20 cellular contexts compared by ENCODE assay signal in the genomic region with DNA sequence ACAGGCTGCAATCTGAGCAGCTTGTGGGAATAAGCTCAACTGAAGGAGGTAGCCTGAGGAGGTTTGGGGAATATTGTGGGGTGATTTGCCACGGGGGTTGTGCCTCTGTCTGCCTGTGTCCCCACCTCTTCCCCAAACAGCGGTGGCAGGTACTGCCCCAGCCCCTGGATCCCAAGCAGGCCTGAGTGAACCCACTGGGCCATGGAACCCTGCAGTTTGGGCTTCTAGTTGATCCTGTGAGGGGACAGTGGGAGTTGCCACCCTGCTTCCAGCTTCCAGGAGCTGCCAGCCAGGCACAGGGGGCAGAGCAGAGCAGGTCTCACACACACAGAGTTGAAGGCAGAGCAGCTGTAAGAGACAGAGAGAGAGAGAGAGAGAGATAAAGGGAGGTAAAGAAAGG.
DNase-seq lines count a peak whose midpoint lies in the region; ATAC-seq and TF ChIP-seq lines count a peak whose summit lies in the region.
"Had no signal": no experiment of that assay in that cellular context is flagged by ENCODE, and none has a peak within 500 bp of the region (broad histone marks: within the 10 kb centered on the region; RNA-seq: fewer than 3 reads in every experiment).

No MANE protein-coding gene starts in this region.

- H3K79me2 ChIP-seq in trophoblast cell (ENCODE audit: control insufficient read depth, insufficient read depth, low read length, poor library complexity), result no peaks in the 10 kb centered on the region

- H3K79me1 ChIP-seq in trophoblast cell (ENCODE audit: low read length), result peaks cover 3% of the 10 kb centered on the region

- no peak overlapping the region for H3K4ac ChIP-seq in trophoblast cell (ENCODE audit: low read depth, low read length)

- DNase-seq in islet precursor cell (peak; percentile 43), trophoblast cell (no peak), suprapubic skin (ENCODE audit: low spot score in 2 of 2) (peak; percentile 4 to 29), H7 (no peak)
- no peak for DNase-seq in natural killer cell treated with Interleukin-12 subunit alpha and Interleukin-12 subunit beta and Interleukin-15 and Interleukin-18, amount 100 ng/mL, for 72 hours (ENCODE audit: low spot score)
- DNase-seq: DMS53, GDM1, Karpas-422, MV-4-11, NCI-H1105 treated with DMSO at 0.1 percent for 48 hours, NCI-H1694 treated with DMSO at 0.1 percent for 48 hours, NCI-H446, NCI-H526, OCI-M1, SJCRH30 had no signal

- H2AFZ ChIP-seq in trophoblast cell (ENCODE audit: insufficient read depth, low read length, poor library complexity), result no peak overlapping the region

- no peak overlapping the region for H3K9ac ChIP-seq in trophoblast cell (ENCODE audit: low read length)

- H3K23ac ChIP-seq in trophoblast cell (ENCODE audit: low read length), result no peak overlapping the region

- H3K27me3 ChIP-seq in trophoblast cell (ENCODE audit: insufficient read depth, low read length) (no peaks in the 10 kb centered on the region), suprapubic skin (no peaks in the 10 kb centered on the region), H7 (ENCODE audit: control insufficient read depth, insufficient read depth, low read length) (no peaks in the 10 kb centered on the region)
- H3K27me3 ChIP-seq: SJCRH30 had no signal

- H3K27ac ChIP-seq in trophoblast cell (ENCODE audit: low read depth, low read length) (peak overlapping the region; percentile 37), suprapubic skin (no peak overlapping the region)
- H3K27ac ChIP-seq: A549, SJCRH30 had no signal

- H3K27me3 Mint-ChIP-seq in brain, result no peaks in the 10 kb centered on the region
- peaks cover 0 to 10% of the 10 kb centered on the region in 2 donors for H3K27me3 Mint-ChIP-seq in natural killer cell treated with Interleukin-12 subunit alpha and Interleukin-12 subunit beta and Interleukin-15 and Interleukin-18, amount 100 ng/mL, for 72 hours
- H3K27me3 Mint-ChIP-seq: B cell had no signal

- no peak overlapping the region for H4K8ac ChIP-seq in trophoblast cell (ENCODE audit: low read depth, low read length)

- no peaks in the 10 kb centered on the region for H3K36me3 Mint-ChIP-seq in brain
- H3K36me3 Mint-ChIP-seq in natural killer cell treated with Interleukin-12 subunit alpha and Interleukin-12 subunit beta and Interleukin-15 and Interleukin-18, amount 100 ng/mL, for 72 hours, result no peaks in the 10 kb centered on the region
- H3K36me3 Mint-ChIP-seq: CD14-positive monocyte had no signal

- H3K18ac ChIP-seq in trophoblast cell (ENCODE audit: low read length), result peak overlapping the region; percentile 16

- H3K9me3 Mint-ChIP-seq in brain, result peaks cover 0 to 9% (median 0%) of the 10 kb centered on the region in 5 experiments
- no peaks in the 10 kb centered on the region for H3K9me3 Mint-ChIP-seq in natural killer cell treated with Interleukin-12 subunit alpha and Interleukin-12 subunit beta and Interleukin-15 and Interleukin-18, amount 100 ng/mL, for 72 hours

- peaks cover 56% of the 10 kb centered on the region for H3K4me1 Mint-ChIP-seq in brain
- H3K4me1 Mint-ChIP-seq in natural killer cell treated with Interleukin-12 subunit alpha and Interleukin-12 subunit beta and Interleukin-15 and Interleukin-18, amount 100 ng/mL, for 72 hours (ENCODE audit: low read depth in 2 of 2), result no peaks in the 10 kb centered on the region
- H3K4me1 Mint-ChIP-seq: B cell, CD14-positive monocyte had no signal

- H2BK120ac ChIP-seq in trophoblast cell (ENCODE audit: insufficient read depth, low read length, poor library complexity), result peak overlapping the region; percentile 45

- no CpG with 5 or more reads among the region's 2 CpGs for WGBS in trophoblast cell (ENCODE audit: extremely low coverage, insufficient coverage, insufficient read length)
- 58% methylated on average over 2 of the region's 2 CpGs for WGBS in suprapubic skin

- H3K27ac Mint-ChIP-seq in brain, result peak overlapping the region in 3 of 5 experiments; percentile 2 to 93 (median 29)
- no peak overlapping the region for H3K27ac Mint-ChIP-seq in natural killer cell treated with Interleukin-12 subunit alpha and Interleukin-12 subunit beta and Interleukin-15 and Interleukin-18, amount 100 ng/mL, for 72 hours
- H3K27ac Mint-ChIP-seq: B cell had no signal

- H2BK5ac ChIP-seq in trophoblast cell (ENCODE audit: low read depth, low read length, poor library complexity), result peak overlapping the region; percentile 26

- no peak overlapping the region for H2AK5ac ChIP-seq in trophoblast cell (ENCODE audit: low read length)

- no peak overlapping the region for H3K4me2 ChIP-seq in trophoblast cell (ENCODE audit: low read length)
- H3K4me2 ChIP-seq: A549 had no signal

- ATAC-seq in natural killer cell treated with Interleukin-12 subunit alpha and Interleukin-12 subunit beta and Interleukin-15 and Interleukin-18, amount 100 ng/mL, for 72 hours, result no peak
- ATAC-seq in GM19351 (IDR thresholded peaks at IDR 0.05; ENCODE audit: unreplicated experiment), result no peak
- ATAC-seq: A549 had no signal

- peak overlapping the region; percentile 5 for H2BK12ac ChIP-seq in trophoblast cell (ENCODE audit: low read length)

- H3K4me3 Mint-ChIP-seq in brain, result peak overlapping the region in 1 of 5 experiments; percentile 9
- H3K4me3 Mint-ChIP-seq in natural killer cell treated with Interleukin-12 subunit alpha and Interleukin-12 subunit beta and Interleukin-15 and Interleukin-18, amount 100 ng/mL, for 72 hours, result no peak overlapping the region
- H3K4me3 Mint-ChIP-seq: B cell, CD14-positive monocyte had no signal

- no peak for TF ChIP-seq POLR2A in suprapubic skin (IDR thresholded peaks at IDR 0.05)

- H3K14ac ChIP-seq in trophoblast cell (ENCODE audit: low read length), result peak overlapping the region; percentile 20

- no peak for TF ChIP-seq CTCF in brain (conservative IDR thresholded peaks at IDR 0.05)
- no peak for TF ChIP-seq CTCF in suprapubic skin (IDR thresholded peaks at IDR 0.05)

- peaks cover 6 to 17% of the 10 kb centered on the region in 2 experiments for H3K4me1 ChIP-seq in trophoblast cell (ENCODE audit: control insufficient read depth in 1 of 2, insufficient read depth in 2 of 2, low read length in 2 of 2)
- no peaks in the 10 kb centered on the region for H3K4me1 ChIP-seq in suprapubic skin
- H3K4me1 ChIP-seq: A549, SJCRH30 had no signal

- no peak overlapping the region for H3K4me3 ChIP-seq in trophoblast cell (ENCODE audit: low read depth, low read length)
- no peak overlapping the region for H3K4me3 ChIP-seq in suprapubic skin
- no peak overlapping the region for H3K4me3 ChIP-seq in H7 (ENCODE audit: insufficient read depth, low read depth, low read length)
- H3K4me3 ChIP-seq: A549, SJCRH30 had no signal

- H3K36me3 ChIP-seq in trophoblast cell (ENCODE audit: control insufficient read depth in 1 of 2, insufficient read depth in 2 of 2, low read length in 2 of 2) (no peaks in the 10 kb centered on the region), suprapubic skin (no peaks in the 10 kb centered on the region), H7 (replicated peaks; ENCODE audit: control insufficient read depth, insufficient read depth, low read length) (no peaks in the 10 kb centered on the region)
- H3K36me3 ChIP-seq: SJCRH30 had no signal

- no peak overlapping the region for H4K12ac ChIP-seq in trophoblast cell (ENCODE audit: low read depth, low read length)

- H3K9me3 ChIP-seq in trophoblast cell (ENCODE audit: insufficient read depth, low read depth, low read length) (no peaks in the 10 kb centered on the region), suprapubic skin (no peaks in the 10 kb centered on the region)
- H3K9me3 ChIP-seq: A549, SJCRH30 had no signal

- no peak for TF ChIP-seq EP300 in suprapubic skin (IDR thresholded peaks at IDR 0.05)

- peak overlapping the region; percentile 45 for H4K91ac ChIP-seq in trophoblast cell (ENCODE audit: low read depth, low read length)

Comparison
In these comparisons a context has a peak if more than half of its experiments do, and no peak if none do; other contexts are left out.
1. H3K27ac Mint-ChIP-seq: peak in brain (3 of 5); none in natural killer cell treated with Interleukin-12 subunit alpha and Interleukin-12 subunit beta and Interleukin-15 and Interleukin-18, amount 100 ng/mL, for 72 hours (0 of 2).
2. DNase-seq: peak in islet precursor cell (single experiment) and suprapubic skin (2 of 2); none in trophoblast cell (0 of 2), natural killer cell treated with Interleukin-12 subunit alpha and Interleukin-12 subunit beta and Interleukin-15 and Interleukin-18, amount 100 ng/mL, for 72 hours (single experiment) and H7 (single experiment).